16 cellular contexts compared by ENCODE assay signal in the genomic region with DNA sequence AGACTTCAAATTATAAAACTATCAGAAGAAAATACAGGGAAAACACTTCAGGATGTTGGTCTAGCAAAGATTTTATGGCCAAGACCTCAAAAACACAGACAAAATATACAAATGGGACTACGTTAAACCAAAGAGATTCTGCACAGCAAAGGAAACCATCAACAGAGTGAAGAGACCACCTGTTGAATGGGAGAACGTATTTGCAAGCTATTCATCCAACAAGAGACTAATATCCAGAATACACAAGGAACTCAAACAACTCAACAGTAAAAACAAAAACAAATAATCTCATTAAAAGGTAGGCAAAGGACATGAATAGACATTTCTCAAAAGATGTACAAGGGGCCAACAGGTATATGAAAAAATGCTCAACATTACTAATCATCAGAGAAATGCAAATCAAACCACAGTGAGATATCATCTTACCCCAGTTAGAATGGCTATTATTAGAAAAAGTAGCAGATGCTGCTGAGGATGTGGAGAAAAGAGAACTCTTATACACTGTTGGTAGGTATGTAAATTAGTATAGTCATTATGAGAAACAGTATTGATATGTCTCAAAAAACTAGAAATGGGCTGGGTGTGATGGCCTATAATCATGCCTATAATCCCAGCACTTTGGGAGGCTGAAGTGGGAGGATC.
DNase-seq lines count a peak whose midpoint lies in the region; ATAC-seq and TF ChIP-seq lines count a peak whose summit lies in the region.
"Had no signal": no experiment of that assay in that cellular context is flagged by ENCODE, and none has a peak within 500 bp of the region (broad histone marks: within the 10 kb centered on the region; RNA-seq: fewer than 3 reads in every experiment).

No MANE protein-coding gene starts in this region.

- H3K9ac ChIP-seq in OCI-LY3 (ENCODE audit: low read length), result no peak overlapping the region

- peaks cover 59% of the 10 kb centered on the region for H3K4me1 ChIP-seq in OCI-LY3 (ENCODE audit: low read length)
- H3K4me1 ChIP-seq: Caco-2 had no signal

- H3K4me2 ChIP-seq in OCI-LY3 (ENCODE audit: low read length), result peak overlapping the region; percentile 53

- ATAC-seq in GM18873 (IDR thresholded peaks at IDR 0.05; ENCODE audit: low FRiP score, unreplicated experiment) (peak; percentile 92), GM21528 (IDR thresholded peaks at IDR 0.05; ENCODE audit: low FRiP score, unreplicated experiment) (peak; percentile 90), HG03066 (IDR thresholded peaks at IDR 0.05; ENCODE audit: low read depth, unreplicated experiment) (peak; percentile 96)
- ATAC-seq: natural killer cell treated with Interleukin-12 subunit alpha and Interleukin-12 subunit beta and Interleukin-15 and Interleukin-18, amount 100 ng/mL, for 72 hours; stimulated activated effector memory CD8-positive, alpha-beta T cell treated with anti-CD3 and anti-CD28 coated beads, Interleukin-12 subunit alpha, Interleukin-12 subunit beta, amount 100 ng/mL, for 72 hours had no signal

- no peak overlapping the region for H2AFZ ChIP-seq in OCI-LY3 (ENCODE audit: low read depth, low read length)

- no peak overlapping the region for H3K27ac Mint-ChIP-seq in activated naive CD4-positive, alpha-beta T cell treated with anti-CD3 and anti-CD28 coated beads for 36 hours
- H3K27ac Mint-ChIP-seq: natural killer cell treated with Interleukin-12 subunit alpha and Interleukin-12 subunit beta and Interleukin-15 and Interleukin-18, amount 100 ng/mL, for 72 hours; stimulated activated effector memory CD8-positive, alpha-beta T cell treated with anti-CD3 and anti-CD28 coated beads, Interleukin-12 subunit alpha, Interleukin-12 subunit beta, amount 100 ng/mL, for 72 hours had no signal

- peaks cover 4% of the 10 kb centered on the region for H3K4me1 Mint-ChIP-seq in activated naive CD4-positive, alpha-beta T cell treated with anti-CD3 and anti-CD28 coated beads for 36 hours (ENCODE audit: low read depth)
- H3K4me1 Mint-ChIP-seq: stimulated activated effector memory CD8-positive, alpha-beta T cell treated with anti-CD3 and anti-CD28 coated beads, Interleukin-12 subunit alpha, Interleukin-12 subunit beta, amount 100 ng/mL, for 72 hours had no signal

- intact Hi-C loops in activated naive CD4-positive, alpha-beta T cell treated with anti-CD3 and anti-CD28 coated beads for 36 hours (cut with micrococcal nuclease), result no loop called here

- CTCF ChIA-PET in activated naive CD4-positive, alpha-beta T cell treated with anti-CD3 and anti-CD28 coated beads for 36 hours (lab: Charles Lee), result no interaction called here

- DNase-seq in activated naive CD4-positive, alpha-beta T cell treated with anti-CD3 and anti-CD28 coated beads for 36 hours, result no peak
- no peak for DNase-seq in HuH-7 (ENCODE audit: low spot score)
- no peak for DNase-seq in HK-2 (ENCODE audit: unreplicated experiment)
- DNase-seq in NCI-H748 (lab: John Stamatoyannopoulos, UW; ENCODE audit: unreplicated experiment), result no peak
- DNase-seq: activated effector memory CD4-positive, alpha-beta T cell treated with Interleukin-2 at 50 U/mL for 16 hours; Caco-2; IMR-90; NCI-H2081 had no signal

- H3K9me3 Mint-ChIP-seq in activated naive CD4-positive, alpha-beta T cell treated with anti-CD3 and anti-CD28 coated beads for 36 hours, result no peaks in the 10 kb centered on the region
- H3K9me3 Mint-ChIP-seq: natural killer cell treated with Interleukin-12 subunit alpha and Interleukin-12 subunit beta and Interleukin-15 and Interleukin-18, amount 100 ng/mL, for 72 hours; stimulated activated effector memory CD8-positive, alpha-beta T cell treated with anti-CD3 and anti-CD28 coated beads, Interleukin-12 subunit alpha, Interleukin-12 subunit beta, amount 100 ng/mL, for 72 hours had no signal

- no peak for TF ChIP-seq CTCF in OCI-LY3 (IDR thresholded peaks at IDR 0.05; ENCODE audit: low read depth, low read length)

- no peak overlapping the region for H3K4me3 Mint-ChIP-seq in activated naive CD4-positive, alpha-beta T cell treated with anti-CD3 and anti-CD28 coated beads for 36 hours
- H3K4me3 Mint-ChIP-seq: natural killer cell treated with Interleukin-12 subunit alpha and Interleukin-12 subunit beta and Interleukin-15 and Interleukin-18, amount 100 ng/mL, for 72 hours; stimulated activated effector memory CD8-positive, alpha-beta T cell treated with anti-CD3 and anti-CD28 coated beads, Interleukin-12 subunit alpha, Interleukin-12 subunit beta, amount 100 ng/mL, for 72 hours had no signal

- no peaks in the 10 kb centered on the region for H4K20me1 ChIP-seq in OCI-LY3 (ENCODE audit: insufficient read depth, low read length)

- peak overlapping the region; percentile 7; the same call in 1 of the 2 replicates for H3K4me3 ChIP-seq in OCI-LY3 (ENCODE audit: low read length)
- H3K4me3 ChIP-seq: cardiac muscle cell had no signal

- peak overlapping the region; percentile 38 for H3K27ac ChIP-seq in OCI-LY3 (ENCODE audit: low read length)
- H3K27ac ChIP-seq: cardiac muscle cell, VCaP had no signal

- H3K27me3 ChIP-seq in OCI-LY3 (ENCODE audit: low read depth, low read length), result no peaks in the 10 kb centered on the region
- H3K27me3 ChIP-seq: cardiac muscle cell had no signal

- H3K79me2 ChIP-seq in OCI-LY3 (ENCODE audit: low read length), result no peaks in the 10 kb centered on the region

- H3K9me3 ChIP-seq in OCI-LY3 (ENCODE audit: insufficient read depth, low read length), result no peaks in the 10 kb centered on the region
- H3K9me3 ChIP-seq: Caco-2 had no signal

- peaks cover 27% of the 10 kb centered on the region for H3K27me3 Mint-ChIP-seq in activated naive CD4-positive, alpha-beta T cell treated with anti-CD3 and anti-CD28 coated beads for 36 hours (ENCODE audit: low read depth)

- H3K36me3 Mint-ChIP-seq in activated naive CD4-positive, alpha-beta T cell treated with anti-CD3 and anti-CD28 coated beads for 36 hours (ENCODE audit: low read depth), result no peaks in the 10 kb centered on the region
- H3K36me3 Mint-ChIP-seq: natural killer cell treated with Interleukin-12 subunit alpha and Interleukin-12 subunit beta and Interleukin-15 and Interleukin-18, amount 100 ng/mL, for 72 hours; stimulated activated effector memory CD8-positive, alpha-beta T cell treated with anti-CD3 and anti-CD28 coated beads, Interleukin-12 subunit alpha, Interleukin-12 subunit beta, amount 100 ng/mL, for 72 hours had no signal

- peaks cover 3% of the 10 kb centered on the region for H3K36me3 ChIP-seq in OCI-LY3 (replicated peaks; ENCODE audit: low read depth, low read length)
- H3K36me3 ChIP-seq: cardiac muscle cell had no signal
